ENCODE assay signal across 1 cellular context in genomic region chr10:64477791-64478190, GRCh38.
TF ChIP-seq lines count a peak whose summit lies in the region.

No MANE protein-coding gene starts in this region.

TF ChIP-seq in HEK293, 187 proteins besides CTCF, POLR2A, EP300 and RAD21 (continued from another document):
- TF ChIP-seq ZNF112 (tag by site-specific recombination; IDR thresholded peaks at IDR 0.05) (no peak), ZNF404 (tag by site-specific recombination; IDR thresholded peaks at IDR 0.05) (no peak), SCRT2 (tag by site-specific recombination; IDR thresholded peaks at IDR 0.05) (peak; percentile 40; the same call in 1 of the 2 replicates), ZNF184 (tag by site-specific recombination; IDR thresholded peaks at IDR 0.05) (no peak), ZXDB (tag by site-specific recombination; IDR thresholded peaks at IDR 0.05) (no peak)
- TF ChIP-seq, protein P1, sequence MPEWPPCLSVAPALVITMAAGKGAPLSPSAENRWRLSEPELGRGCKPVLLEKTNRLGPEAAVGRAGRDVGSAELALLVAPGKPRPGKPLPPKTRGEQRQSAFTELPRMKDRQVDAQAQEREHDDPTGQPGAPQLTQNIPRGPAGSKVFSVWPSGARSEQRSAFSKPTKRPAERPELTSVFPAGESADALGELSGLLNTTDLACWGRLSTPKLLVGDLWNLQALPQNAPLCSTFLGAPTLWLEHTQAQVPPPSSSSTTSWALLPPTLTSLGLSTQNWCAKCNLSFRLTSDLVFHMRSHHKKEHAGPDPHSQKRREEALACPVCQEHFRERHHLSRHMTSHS (tag by site-specific recombination; IDR thresholded peaks at IDR 0.05): no peak
